In genomic region chr3:126008219-126008618, GRCh38 we compare ENCODE assay signal across 31 cellular contexts. TPM values are rescaled to one million over a fixed set of nuclear protein-coding genes. Genes with fewer than 3 reads are reported as not detected.
"Had no signal": no experiment of that assay in that cellular context is flagged by ENCODE, and none has a peak within 500 bp of the region (broad histone marks: within the 10 kb centered on the region; RNA-seq: fewer than 3 reads in every experiment).

No MANE protein-coding gene starts in this region.

- H3K79me2 ChIP-seq: hepatocyte had no signal

- H3K27me3 Mint-ChIP-seq: activated CD4-positive, alpha-beta T cell treated with anti-CD3 and anti-CD28 coated beads, Interleukin-2, amount 10 ng/mL, durations not matched to agents 24 days and 14 days; activated naive CD8-positive, alpha-beta T cell; activated T-helper 17 cell treated with anti-CD3 and anti-CD28 coated beads, Interleukin-2, amount 50 U/mL, for 72 hours had no signal

- H3K4me1 ChIP-seq: left lung, testis, upper lobe of left lung had no signal

- H3K36me3 ChIP-seq: cardiac muscle cell had no signal

- H2AFZ ChIP-seq: hepatocyte had no signal

- H3K9me3 Mint-ChIP-seq: activated CD4-positive, alpha-beta T cell treated with anti-CD3 and anti-CD28 coated beads, Interleukin-2, amount 10 ng/mL, durations not matched to agents 24 days and 14 days; activated T-helper 17 cell treated with anti-CD3 and anti-CD28 coated beads, Interleukin-2, amount 50 U/mL, for 72 hours; immature natural killer cell; mesothelial cell of epicardium; stimulated activated effector memory CD8-positive, alpha-beta T cell treated with anti-CD3 and anti-CD28 coated beads, Interleukin-12 subunit alpha, Interleukin-12 subunit beta, amount 100 ng/mL, for 72 hours; T-helper 2 cell treated with Interferon-gamma antibody and Interleukin-4, amounts not matched to agents 5 μg/mL and 100 μg/mL, for 36 hours had no signal

- H3K4me1 Mint-ChIP-seq: mesothelial cell of epicardium; nephron; stimulated activated effector memory CD8-positive, alpha-beta T cell treated with anti-CD3 and anti-CD28 coated beads, Interleukin-12 subunit alpha, Interleukin-12 subunit beta, amount 100 ng/mL, for 72 hours had no signal

- H3K4me3 Mint-ChIP-seq: activated CD4-positive, alpha-beta T cell treated with anti-CD3 and anti-CD28 coated beads, Interleukin-2, amount 10 ng/mL, durations not matched to agents 24 days and 14 days; activated naive CD8-positive, alpha-beta T cell; activated T-helper 17 cell treated with anti-CD3 and anti-CD28 coated beads, Interleukin-2, amount 50 U/mL, for 72 hours; immature natural killer cell; mesothelial cell of epicardium; nephron; stimulated activated effector memory CD8-positive, alpha-beta T cell treated with anti-CD3 and anti-CD28 coated beads, Interleukin-12 subunit alpha, Interleukin-12 subunit beta, amount 100 ng/mL, for 72 hours; T-helper 2 cell treated with Interferon-gamma antibody and Interleukin-4, amounts not matched to agents 5 μg/mL and 100 μg/mL, for 36 hours had no signal

- DNase-seq: activated CD4-positive, alpha-beta T cell treated with anti-CD3 and anti-CD28 coated beads, Interleukin-2, amount 10 ng/mL, durations not matched to agents 24 days and 14 days; activated T-cell treated with anti-CD3 and anti-CD28 coated beads, Interleukin-2, amount 50 U/mL, for 1 hour; dermis blood vessel endothelial cell; effector CD8-positive, alpha-beta T cell; foreskin melanocyte; glutamatergic neuron; immature natural killer cell; kidney glomerular epithelial cell; mammary epithelial cell; occipital lobe; posterior cingulate gyrus; small intestine; stimulated activated CD4-positive, alpha-beta T cell treated with anti-CD3 and anti-CD28 coated beads, Interleukin-2, amount 100 ng/mL, for 24 hours; testis; upper lobe of left lung had no signal

- ATAC-seq: activated CD4-positive, CD25-positive, alpha-beta regulatory T cell treated with anti-CD3 and anti-CD28 coated beads, Interleukin-2, amount 50 U/mL, for 24 hours; activated T-helper 17 cell treated with anti-CD3 and anti-CD28 coated beads, Interleukin-2, amount 50 U/mL, for 72 hours; esophagus mucosa; left lung; sciatic nerve; SK-N-SH treated with all-trans-retinoic acid at 6 μM for 48 hours; stimulated activated effector memory CD8-positive, alpha-beta T cell treated with anti-CD3 and anti-CD28 coated beads, Interleukin-12 subunit alpha, Interleukin-12 subunit beta, amount 100 ng/mL, for 72 hours had no signal

- H3K27ac Mint-ChIP-seq: activated CD4-positive, alpha-beta T cell treated with anti-CD3 and anti-CD28 coated beads, Interleukin-2, amount 10 ng/mL, durations not matched to agents 24 days and 14 days; activated naive CD8-positive, alpha-beta T cell; activated T-helper 17 cell treated with anti-CD3 and anti-CD28 coated beads, Interleukin-2, amount 50 U/mL, for 72 hours; immature natural killer cell; mesothelial cell of epicardium; nephron; T-helper 2 cell treated with Interferon-gamma antibody and Interleukin-4, amounts not matched to agents 5 μg/mL and 100 μg/mL, for 36 hours had no signal

- H3K9me3 ChIP-seq: left lung, testis, upper lobe of left lung had no signal

- H3K27me3 ChIP-seq: cardiac muscle cell, hepatocyte, left lung, testis, upper lobe of left lung had no signal

- H3K27ac ChIP-seq: cardiac muscle cell, hepatocyte, left lung, testis, upper lobe of left lung, VCaP had no signal

- H3K4me3 ChIP-seq: cardiac muscle cell, hepatocyte, left lung, testis, upper lobe of left lung had no signal

- H3K4me2 ChIP-seq: hepatocyte had no signal

RNA-seq across cellular contexts. Expression of gene ROPN1B, which starts 39.2 kb away (rescaled TPM):
- total RNA-seq: activated CD4-positive, alpha-beta T cell treated with anti-CD3 and anti-CD28 coated beads, Interleukin-2, amount 10 ng/mL, durations not matched to agents 24 days and 14 days; activated T-helper 17 cell treated with anti-CD3 and anti-CD28 coated beads, Interleukin-2, amount 50 U/mL, for 72 hours; cardiac muscle cell; dermis blood vessel endothelial cell; endothelial cell of umbilical vein; esophagus mucosa; hepatocyte; mammary epithelial cell; mesothelial cell of epicardium; renal cortical epithelial cell had no signal
- polyA plus RNA-seq: cardiac muscle cell, endothelial cell of umbilical vein, hepatocyte had no signal
